Comparison of ENCODE assay signal across 9 cellular contexts in the genomic region with DNA sequence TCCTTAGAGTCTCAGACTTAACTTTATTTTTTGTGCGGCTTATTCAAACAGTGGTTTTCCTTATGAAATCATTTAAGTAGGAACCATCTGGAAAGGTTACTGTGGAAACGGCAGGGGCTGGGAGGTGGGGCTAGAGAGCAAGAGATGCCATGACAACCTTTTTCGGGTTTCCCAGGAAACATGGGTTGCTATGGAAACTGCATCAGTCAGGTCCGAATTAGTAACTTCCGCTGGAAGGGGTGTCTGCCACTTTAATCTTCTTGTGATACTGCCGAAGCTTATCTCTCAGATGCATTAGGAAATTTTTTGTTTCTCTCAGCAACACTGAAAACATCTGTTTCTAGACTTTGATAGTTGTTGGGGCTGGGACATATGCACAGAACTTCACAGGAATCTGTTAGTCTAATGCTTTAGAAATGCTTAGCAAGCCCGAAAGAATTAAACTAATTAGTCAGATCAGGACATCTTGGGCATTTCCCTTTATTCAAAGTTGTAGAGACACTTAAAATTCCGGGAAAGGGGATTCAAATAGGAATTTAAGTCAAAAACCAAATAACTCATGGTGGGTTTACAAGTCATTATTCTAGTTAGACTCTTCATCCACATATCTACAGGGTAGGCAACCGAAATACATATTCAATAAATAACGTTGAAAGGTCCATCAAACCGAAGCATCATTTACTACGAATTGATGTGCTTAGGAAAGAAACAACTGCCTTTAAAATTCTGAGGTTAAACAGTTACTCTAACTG. TPM values are rescaled to one million over a fixed set of nuclear protein-coding genes. Genes with fewer than 3 reads are reported as not detected.
DNase-seq lines count a peak whose midpoint lies in the region; ATAC-seq, FAIRE-seq and TF ChIP-seq lines count a peak whose summit lies in the region.
"Had no signal": no experiment of that assay in that cellular context is flagged by ENCODE, and none has a peak within 500 bp of the region (broad histone marks: within the 10 kb centered on the region; RNA-seq: fewer than 3 reads in every experiment).

No MANE protein-coding gene starts in this region.

- no peaks in the 10 kb centered on the region for H3K9me3 ChIP-seq in K562 (replicated peaks; ENCODE audit: control insufficient read depth, insufficient read depth, low read depth, low read length)

- CTCF ChIA-PET in K562 (lab: Yijun Ruan, JAX; ENCODE audit: low intra/inter-chr PET ratio) = no interaction called here

- peaks cover 53% of the 10 kb centered on the region for H3K36me3 Mint-ChIP-seq in T-helper 2 cell treated with Interferon-gamma antibody and Interleukin-4, amounts not matched to agents 5 μg/mL and 100 μg/mL, for 36 hours (ENCODE audit: low read depth)
- peaks cover 6% of the 10 kb centered on the region for H3K36me3 Mint-ChIP-seq in chondrocyte (ENCODE audit: low read depth)

- peaks cover 2 to 23% of the 10 kb centered on the region in 2 experiments; a peak in 4 of 5 replicates for H3K27me3 ChIP-seq in K562 (ENCODE audit: control insufficient read depth in 2 of 2, insufficient read depth in 2 of 2, low read length in 2 of 2)

- no peaks in the 10 kb centered on the region for H4K20me1 ChIP-seq in K562 (replicated peaks; ENCODE audit: control insufficient read depth, insufficient read depth, low read length)

- no peak for TF ChIP-seq EP300 in K562 (IDR thresholded peaks at IDR 0.05; ENCODE audit: low read length)

- H3K9me3 Mint-ChIP-seq in T-helper 2 cell treated with Interferon-gamma antibody and Interleukin-4, amounts not matched to agents 5 μg/mL and 100 μg/mL, for 36 hours = no peaks in the 10 kb centered on the region
- no peaks in the 10 kb centered on the region for H3K9me3 Mint-ChIP-seq in chondrocyte (ENCODE audit: low read depth)

- under 1% methylated on average over 12 of the region's 12 CpGs for WGBS in K562 (ENCODE audit: insufficient coverage, low coverage, missing lambda C conversion rate)

- TF ChIP-seq CTCF in K562 (IDR thresholded peaks at IDR 0.05 in 2 of 3, conservative IDR thresholded peaks at IDR 0.05 in 1 of 3; ENCODE audit: insufficient read depth in 2 of 3, low read depth in 1 of 3, low read length in 3 of 3) (no peak), chondrocyte (IDR thresholded peaks at IDR 0.05) (no peak)

- FAIRE-seq in K562 (lab: Jason Lieb, UNC) = no peak

- no peak overlapping the region for H2AFZ ChIP-seq in K562 (ENCODE audit: low read depth, low read length)

- in situ Hi-C loops in K562 (cut with MboI) = no loop called here

- peak overlapping the region; percentile 96 for H3K27ac Mint-ChIP-seq in T-helper 2 cell treated with Interferon-gamma antibody and Interleukin-4, amounts not matched to agents 5 μg/mL and 100 μg/mL, for 36 hours
- no peak overlapping the region for H3K27ac Mint-ChIP-seq in chondrocyte (ENCODE audit: unreplicated experiment)

- ATAC-seq in K562 = no peak
- ATAC-seq in GM18909 (IDR thresholded peaks at IDR 0.05; ENCODE audit: poor library complexity, unreplicated experiment) = no peak

- peak overlapping the region; percentile 92 for H3K4me3 Mint-ChIP-seq in T-helper 2 cell treated with Interferon-gamma antibody and Interleukin-4, amounts not matched to agents 5 μg/mL and 100 μg/mL, for 36 hours
- no peak overlapping the region for H3K4me3 Mint-ChIP-seq in chondrocyte (ENCODE audit: unreplicated experiment)

- H3K4me3 ChIP-seq in K562 = no peak overlapping the region

- H3K27me3 Mint-ChIP-seq in T-helper 2 cell treated with Interferon-gamma antibody and Interleukin-4, amounts not matched to agents 5 μg/mL and 100 μg/mL, for 36 hours (ENCODE audit: low read depth) = no peaks in the 10 kb centered on the region
- H3K27me3 Mint-ChIP-seq in chondrocyte (ENCODE audit: low read depth) = peaks cover 59% of the 10 kb centered on the region

- intact Hi-C loops in K562 (cut with micrococcal nuclease) = no loop called here

- no peak for TF ChIP-seq RAD21 in K562 (CRISPR knock-in tag; conservative IDR thresholded peaks at IDR 0.05 in 1 of 2, IDR thresholded peaks at IDR 0.05 in 1 of 2)

- no peak for TF ChIP-seq POLR2A in K562 (conservative IDR thresholded peaks at IDR 0.05)

- H3K36me3 ChIP-seq in K562 (ENCODE audit: control insufficient read depth, insufficient read depth, low read length) = no peaks in the 10 kb centered on the region

- no peak overlapping the region for H3K4me2 ChIP-seq in K562 (ENCODE audit: insufficient read depth, low read length)

- H3K9me1 ChIP-seq in K562 (ENCODE audit: control insufficient read depth, insufficient read depth, low read length) = no peaks in the 10 kb centered on the region

- no peak overlapping the region for H3K27ac ChIP-seq in K562 (ENCODE audit: extremely low read depth, low read depth, low read length)
- H3K27ac ChIP-seq: 22Rv1 had no signal

- peaks cover 0 to 7% of the 10 kb centered on the region in 2 experiments; a peak in 1 of 5 replicates for H3K4me1 ChIP-seq in K562 (replicated peaks in 1 of 2; ENCODE audit: control insufficient read depth in 2 of 2, insufficient read depth in 2 of 2, low read length in 2 of 2)

- DNase-seq in NCI-H146 (lab: John Stamatoyannopoulos, UW) = peak; percentile 10
- DNase-seq in NCI-H146 treated with DMSO at 0.1 percent for 48 hours (lab: John Stamatoyannopoulos, UW; ENCODE audit: unreplicated experiment) = no peak
- DNase-seq in T-helper 2 cell treated with Interferon-gamma antibody and Interleukin-4, amounts not matched to agents 5 μg/mL and 100 μg/mL, for 36 hours (ENCODE audit: low spot score) = peak; percentile 83
- DNase-seq in K562 (ENCODE audit: extremely low read depth in 1 of 4, low spot score in 3 of 4) = peak; percentile 22 to 51 (median 30)
- peak; percentile 40 for DNase-seq in occipital lobe (lab: John Stamatoyannopoulos, UW)
- DNase-seq in chondrocyte (ENCODE audit: low spot score) = no peak
- no peak for DNase-seq in SHP77 (lab: John Stamatoyannopoulos, UW)

- no TSS peak for BruUV-seq in K562 (replicated peaks; lab: Mats Ljungman, UMichigan)

- no peak overlapping the region for H3K9ac ChIP-seq in K562 (ENCODE audit: insufficient read depth in 1 of 2, low read depth in 2 of 2, low read length in 2 of 2)

- H3K79me2 ChIP-seq in K562 (ENCODE audit: control insufficient read depth, insufficient read depth, low read length) = no peaks in the 10 kb centered on the region

- POLR2A ChIA-PET in K562 (lab: Yijun Ruan, JAX) = no interaction called here

- H3K4me1 Mint-ChIP-seq in T-helper 2 cell treated with Interferon-gamma antibody and Interleukin-4, amounts not matched to agents 5 μg/mL and 100 μg/mL, for 36 hours (ENCODE audit: low read depth) = peaks cover 43% of the 10 kb centered on the region
- H3K4me1 Mint-ChIP-seq in chondrocyte (ENCODE audit: low read depth) = peaks cover 4% of the 10 kb centered on the region

TF ChIP-seq in K562, 482 proteins besides CTCF, POLR2A, EP300 and RAD21 (continues in another document):
- TF ChIP-seq MXI1 (IDR thresholded peaks at IDR 0.05; ENCODE audit: low read depth, low read length) = 0 out of 2 replicates have a peak, but pooled peaks have one; percentile 30
- TF ChIP-seq ARID1B (IDR thresholded peaks at IDR 0.05) = no peak
- TF ChIP-seq RFX1 (IDR thresholded peaks at IDR 0.05) = peak; percentile 91
- no peak for TF ChIP-seq STAG1 (CRISPR knock-in tag; IDR thresholded peaks at IDR 0.05; ENCODE audit: borderline replicate concordance)
- TF ChIP-seq GTF2E2 (tag; IDR thresholded peaks at IDR 0.05) = no peak
- no peak for TF ChIP-seq MAFG (tag; conservative IDR thresholded peaks at IDR 0.05)
- no peak for TF ChIP-seq PCBP1 (IDR thresholded peaks at IDR 0.05; ENCODE audit: low read depth, low read length, poor library complexity, severe bottlenecking)

RNA-seq across cellular contexts. Expression of a gene that starts 2.6 kb away (rescaled TPM):
- total RNA-seq in K562 (2011; cell fraction: chromatin; rRNA removed; ENCODE audit: low replicate concordance) = not detected in 2 replicates
- not detected in 2 replicates for total RNA-seq in K562 (2011; cell fraction: nucleolus; rRNA removed)
- not detected in 2 replicates for total RNA-seq in K562 (2011; cell fraction: nucleoplasm; rRNA removed)
- not detected in 2 replicates for total RNA-seq in K562 (2014; rRNA removed)
- not detected in 2 replicates for total RNA-seq in K562 (2014; rRNA removed; fragmentation: Illumina TruSeq; extraction: Trizol)
- total RNA-seq in K562 (2015; rRNA removed; fragmentation: Illumina TruSeq; extraction: Trizol) = not detected in 2 replicates
- total RNA-seq in K562 (2021) = 0.09 TPM in 1 of 2 replicates, not detected in the other
- polyA plus RNA-seq in K562 (2011; rRNA removed) = not detected in 2 replicates
- not detected in 2 replicates for polyA plus RNA-seq in K562 (2011; cell fraction: cytosol; rRNA removed)
- polyA plus RNA-seq in K562 (2011; cell fraction: nucleus; rRNA removed) = not detected in 2 replicates
- polyA plus RNA-seq in K562 (2012) = not detected in 2 replicates
- not detected in 2 replicates for polyA plus RNA-seq in K562 (2014; fragmentation: Illumina TruSeq; extraction: Trizol)
- polyA plus RNA-seq in K562 (2014; fragmentation: Nextera tagmentation; extraction: Ambion mirVana) = not detected
- not detected in 2 replicates for polyA plus RNA-seq in K562 (2014; rRNA removed)
- polyA minus RNA-seq in K562 (2011; rRNA and poly(A)+ RNA removed) = not detected in 2 replicates
- polyA minus RNA-seq in K562 (2011; cell fraction: cytosol; rRNA and poly(A)+ RNA removed) = not detected in 2 replicates
- polyA minus RNA-seq in K562 (2011; cell fraction: nucleus; rRNA and poly(A)+ RNA removed) = not detected in 2 replicates
- 34.3 TPM for total RNA-seq in occipital lobe
- total RNA-seq in chondrocyte = not detected in 3 replicates

Comparison
In these comparisons a context has a peak if more than half of its experiments do, and no peak if none do; other contexts are left out.
1. DNase-seq: peak in NCI-H146 (single experiment), T-helper 2 cell treated with Interferon-gamma antibody and Interleukin-4, amounts not matched to agents 5 μg/mL and 100 μg/mL, for 36 hours (single experiment), K562 (4 of 4) and occipital lobe (single experiment); none in NCI-H146 treated with DMSO at 0.1 percent for 48 hours (single experiment), chondrocyte (single experiment) and SHP77 (0 of 2).
2. RNA of a gene that starts 2.6 kb away (total RNA-seq): 34.3 TPM in occipital lobe (single experiment); 0.09 TPM in K562 and not detected in chondrocyte; every median in the first group is over 10 times any median in the second.